Comparison of ENCODE assay signal across 18 cellular contexts in genomic region chr1:200247513-200247912, GRCh38.
"Had no signal": no experiment of that assay in that cellular context is flagged by ENCODE, and none has a peak within 500 bp of the region (broad histone marks: within the 10 kb centered on the region; RNA-seq: fewer than 3 reads in every experiment).

No MANE protein-coding gene starts in this region.

- ATAC-seq: activated CD4-positive, alpha-beta T cell treated with anti-CD3 and anti-CD28 coated beads for 36 hours; activated CD8-positive, alpha-beta T cell treated with anti-CD3 and anti-CD28 coated beads, Interleukin-2, amount 10 ng/mL, durations not matched to agents 7 days and 5 days; foreskin keratinocyte; left cardiac atrium had no signal

- H3K27ac ChIP-seq: cardiac muscle cell, esophagus muscularis mucosa, foreskin keratinocyte, prostate gland, sigmoid colon, VCaP had no signal

- H3K4me3 ChIP-seq: cardiac muscle cell, esophagus muscularis mucosa, lung, prostate gland, sigmoid colon had no signal

- H3K27me3 ChIP-seq: cardiac muscle cell, esophagus muscularis mucosa, sigmoid colon had no signal

- DNase-seq: activated CD4-positive, alpha-beta T cell treated with anti-CD3 and anti-CD28 coated beads for 36 hours; activated CD8-positive, alpha-beta T cell treated with anti-CD3 and anti-CD28 coated beads, Interleukin-2, amount 10 ng/mL, durations not matched to agents 7 days and 5 days; activated naive CD4-positive, alpha-beta T cell treated with Interleukin-2 at 50 U/mL for 16 hours; foreskin keratinocyte; head of caudate nucleus; left cardiac atrium; naive B cell; occipital lobe; sigmoid colon; stimulated activated CD4-positive, alpha-beta T cell treated with anti-CD3 and anti-CD28 coated beads, Interleukin-2, amount 100 ng/mL, for 24 hours; stimulated activated naive CD4-positive, alpha-beta T cell; substantia nigra; trophoblast cell had no signal

- H3K4me1 ChIP-seq: foreskin keratinocyte, prostate gland had no signal

- H3K36me3 ChIP-seq: cardiac muscle cell, esophagus muscularis mucosa, prostate gland, sigmoid colon had no signal

- H3K9me3 ChIP-seq: esophagus muscularis mucosa, prostate gland, sigmoid colon had no signal
